Comparison of ENCODE assay signal across 28 cellular contexts in the genomic region with DNA sequence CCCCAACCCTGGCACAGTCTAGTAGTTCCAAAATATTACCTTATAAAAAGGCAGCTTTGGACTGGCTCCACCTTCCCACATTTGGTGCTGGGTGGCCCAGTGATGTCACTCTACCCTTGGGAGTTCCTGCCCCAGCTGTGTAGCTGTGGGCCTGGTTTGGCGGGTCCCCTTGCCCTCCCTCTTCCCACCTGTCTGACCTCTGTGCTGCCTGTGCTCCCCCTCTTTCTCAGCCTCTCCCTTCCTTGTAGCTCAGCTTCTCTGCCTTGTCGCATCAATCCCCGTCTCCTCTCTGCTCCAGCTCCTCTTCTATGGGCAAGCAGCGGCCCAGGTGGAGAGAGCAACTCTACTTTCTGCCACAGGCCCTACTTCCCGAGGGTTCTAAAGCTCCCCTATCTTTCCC. TPM values are rescaled to one million over a fixed set of nuclear protein-coding genes. Genes with fewer than 3 reads are reported as not detected.
DNase-seq lines count a peak whose midpoint lies in the region; ATAC-seq and TF ChIP-seq lines count a peak whose summit lies in the region.
"Had no signal": no experiment of that assay in that cellular context is flagged by ENCODE, and none has a peak within 500 bp of the region (broad histone marks: within the 10 kb centered on the region; RNA-seq: fewer than 3 reads in every experiment).

No MANE protein-coding gene starts in this region.

- H4K8ac ChIP-seq in H9 (replicated peaks; ENCODE audit: insufficient read length, low read depth, low read length): no peak overlapping the region

- H3K9ac ChIP-seq in H9 (ENCODE audit: extremely low read depth, insufficient read length, low read length): no peak overlapping the region
- H3K9ac ChIP-seq: BLaER1, GM23248 had no signal

- no peak overlapping the region for H4K5ac ChIP-seq in H9 (ENCODE audit: insufficient read length, low read depth, low read length)

- no peak overlapping the region for H2BK20ac ChIP-seq in H9 (ENCODE audit: low read depth, low read length, poor library complexity, severe bottlenecking)

- H3K9me3 Mint-ChIP-seq in H9: peaks cover 7 to 9% of the 10 kb centered on the region in 2 experiments; a peak in 3 of 5 replicates
- H3K9me3 Mint-ChIP-seq: activated naive CD8-positive, alpha-beta T cell treated with anti-CD3 and anti-CD28 coated beads, Interleukin-2, amount 10 ng/mL, durations not matched to agents 7 days and 5 days; HFFc6; stimulated activated naive CD8-positive, alpha-beta T cell treated with anti-CD3 and anti-CD28 coated beads, Interleukin-15, Interleukin-2, amounts not matched to agents 100 ng/mL and 50 ng/mL, for 24 hours had no signal

- no peaks in the 10 kb centered on the region for H3K79me1 ChIP-seq in H9 (ENCODE audit: insufficient read depth, low read depth, low read length, poor library complexity, severe bottlenecking)

- H3K56ac ChIP-seq in H9 (ENCODE audit: insufficient read length, low read depth, low read length): no peak overlapping the region

- H3K4me2 ChIP-seq in H9 (ENCODE audit: insufficient read depth, insufficient read length, low read length): no peak overlapping the region
- H3K4me2 ChIP-seq: BLaER1 had no signal

- H3K27me3 Mint-ChIP-seq in H9 (ENCODE audit: low read depth): peaks cover 2% of the 10 kb centered on the region; the same call in 1 of the 2 replicates
- H3K27me3 Mint-ChIP-seq: activated CD4-positive, alpha-beta T cell treated with anti-CD3 and anti-CD28 coated beads for 36 hours; activated naive CD8-positive, alpha-beta T cell treated with anti-CD3 and anti-CD28 coated beads, Interleukin-2, amount 10 ng/mL, durations not matched to agents 7 days and 5 days had no signal

- H3K14ac ChIP-seq in H9 (ENCODE audit: insufficient read depth, low read length): no peak overlapping the region

- no peak for TF ChIP-seq POLR2A in prostate gland (IDR thresholded peaks at IDR 0.05)

- H3T11ph ChIP-seq in H9 (ENCODE audit: low read length): no peak overlapping the region

- H3K4me3 Mint-ChIP-seq in H9: no peak overlapping the region; a peak in 1 of 5 replicates
- H3K4me3 Mint-ChIP-seq: activated CD4-positive, alpha-beta T cell treated with anti-CD3 and anti-CD28 coated beads for 36 hours; activated naive CD8-positive, alpha-beta T cell treated with anti-CD3 and anti-CD28 coated beads, Interleukin-2, amount 10 ng/mL, durations not matched to agents 7 days and 5 days; HFFc6; nephron progenitor cell; stimulated activated naive CD8-positive, alpha-beta T cell treated with anti-CD3 and anti-CD28 coated beads, Interleukin-15, Interleukin-2, amounts not matched to agents 100 ng/mL and 50 ng/mL, for 24 hours had no signal

- no peaks in the 10 kb centered on the region for H3K36me3 ChIP-seq in prostate gland
- H3K36me3 ChIP-seq: BLaER1, cardiac muscle cell, pancreas, thoracic aorta had no signal

- peaks cover 8 to 13% of the 10 kb centered on the region in 2 experiments for H3K4me1 Mint-ChIP-seq in H9
- H3K4me1 Mint-ChIP-seq: activated CD4-positive, alpha-beta T cell treated with anti-CD3 and anti-CD28 coated beads for 36 hours; nephron progenitor cell had no signal

- no peak overlapping the region for H3K4me3 ChIP-seq in prostate gland
- H3K4me3 ChIP-seq: BLaER1, cardiac muscle cell, GM23248, pancreas, thoracic aorta had no signal

- H4K91ac ChIP-seq in H9 (ENCODE audit: insufficient read length, low read depth, low read length): no peak overlapping the region

- H3K36me3 Mint-ChIP-seq in H9 (ENCODE audit: insufficient read depth in 1 of 3, low read depth in 3 of 3): peaks cover 0 to 5% (median 5%) of the 10 kb centered on the region in 3 experiments; a peak in 5 of 7 replicates
- H3K36me3 Mint-ChIP-seq: activated naive CD8-positive, alpha-beta T cell treated with anti-CD3 and anti-CD28 coated beads, Interleukin-2, amount 10 ng/mL, durations not matched to agents 7 days and 5 days had no signal

- ATAC-seq in sciatic nerve: no peak
- no peak for ATAC-seq in left colon
- no peak for ATAC-seq in GM21381 (IDR thresholded peaks at IDR 0.05; ENCODE audit: unreplicated experiment)
- ATAC-seq: activated CD4-positive, alpha-beta T cell treated with anti-CD3 and anti-CD28 coated beads for 36 hours; Panc1; pancreas had no signal

- no peak overlapping the region for H2BK12ac ChIP-seq in H9 (ENCODE audit: insufficient read length, low read depth, low read length)

- no peak overlapping the region for H3K4ac ChIP-seq in H9 (ENCODE audit: low read depth, low read length)

- DNase-seq in Ammon's horn (ENCODE audit: low spot score) (peak; percentile 1), H9 (peak; percentile 15), islet precursor cell (peak; percentile 31), sciatic nerve (ENCODE audit: low spot score) (peak; percentile 18), prostate gland (ENCODE audit: low spot score) (no peak), left colon (no peak)
- DNase-seq: activated CD4-positive, alpha-beta T cell treated with anti-CD3 and anti-CD28 coated beads for 36 hours; activated gamma-delta T cell treated with Interleukin-2 at 50 U/mL for 16 hours; activated naive CD8-positive, alpha-beta T cell treated with anti-CD3 and anti-CD28 coated beads, Interleukin-2, amount 10 ng/mL, durations not matched to agents 7 days and 5 days; GM23248; HFFc6; mammary epithelial cell; MV-4-11; NCI-H1436 treated with DMSO at 0.1 percent for 48 hours; NCI-H774; nephron progenitor cell; SHP77 had no signal

- no peak overlapping the region for H2AFZ ChIP-seq in H9 (ENCODE audit: low read length)
- H2AFZ ChIP-seq: GM23248 had no signal

- intact Hi-C loops in sciatic nerve (cut with DNase I) (no loop called here), prostate gland (cut with DNase I) (no loop called here), left colon (cut with DNase I, micrococcal nuclease) (no loop called here)

- no peaks in the 10 kb centered on the region for H3K23me2 ChIP-seq in H9 (ENCODE audit: insufficient read length, low read depth, low read length, poor library complexity, severe bottlenecking)

- WGBS in H9 (ENCODE audit: extremely low coverage, insufficient read length, low lambda C conversion rate): no CpG with 5 or more reads among the region's 5 CpGs
- 89% methylated on average over 5 of the region's 5 CpGs for WGBS in prostate gland

- H3K18ac ChIP-seq in H9 (ENCODE audit: insufficient read length, low read depth, low read length): no peak overlapping the region

- no peak overlapping the region for H2BK120ac ChIP-seq in H9 (ENCODE audit: low read depth, low read length, poor library complexity, severe bottlenecking)

- H2BK5ac ChIP-seq in H9 (ENCODE audit: insufficient read length, low read length): no peak overlapping the region

- H4K20me1 ChIP-seq in H9 (ENCODE audit: control insufficient read depth, insufficient read depth, insufficient read length): no peaks in the 10 kb centered on the region
- H4K20me1 ChIP-seq: BLaER1 had no signal

- no peaks in the 10 kb centered on the region for H3K4me1 ChIP-seq in H9 (ENCODE audit: insufficient read depth, low read length)
- H3K4me1 ChIP-seq in prostate gland (replicated peaks): no peaks in the 10 kb centered on the region
- H3K4me1 ChIP-seq: BLaER1 had no signal

- H3K27ac Mint-ChIP-seq in H9: no peak overlapping the region
- H3K27ac Mint-ChIP-seq: activated CD4-positive, alpha-beta T cell treated with anti-CD3 and anti-CD28 coated beads for 36 hours; activated naive CD8-positive, alpha-beta T cell treated with anti-CD3 and anti-CD28 coated beads, Interleukin-2, amount 10 ng/mL, durations not matched to agents 7 days and 5 days; HFFc6; nephron progenitor cell; stimulated activated naive CD8-positive, alpha-beta T cell treated with anti-CD3 and anti-CD28 coated beads, Interleukin-15, Interleukin-2, amounts not matched to agents 100 ng/mL and 50 ng/mL, for 24 hours had no signal

- no peak overlapping the region for H3K23ac ChIP-seq in H9 (ENCODE audit: insufficient read length, low read depth, low read length)

- H3K27me3 ChIP-seq in H9 (ENCODE audit: insufficient read depth, low read length): no peaks in the 10 kb centered on the region
- H3K27me3 ChIP-seq in prostate gland (replicated peaks; ENCODE audit: insufficient read depth): no peaks in the 10 kb centered on the region
- H3K27me3 ChIP-seq: BLaER1, cardiac muscle cell, pancreas had no signal

- H2AK5ac ChIP-seq in H9 (ENCODE audit: insufficient read length, low read length): no peak overlapping the region

- TF ChIP-seq CTCF in H9 (conservative IDR thresholded peaks at IDR 0.05) (no peak), prostate gland (IDR thresholded peaks at IDR 0.05) (no peak)

- H3K27ac ChIP-seq in H9 (ENCODE audit: insufficient read length, low read depth, low read length) (no peak overlapping the region), prostate gland (no peak overlapping the region)
- H3K27ac ChIP-seq: BLaER1, cardiac muscle cell, GM23248, pancreas, thoracic aorta had no signal

- H3K9me3 ChIP-seq in H9 (ENCODE audit: control insufficient read depth, low read depth, low read length): no peaks in the 10 kb centered on the region
- no peaks in the 10 kb centered on the region for H3K9me3 ChIP-seq in prostate gland
- H3K9me3 ChIP-seq: BLaER1, pancreas, thoracic aorta had no signal

- no peaks in the 10 kb centered on the region for H3K79me2 ChIP-seq in H9 (ENCODE audit: insufficient read depth, low read length)

- H2BK15ac ChIP-seq in H9 (ENCODE audit: low read depth, low read length): no peak overlapping the region

RNA-seq across cellular contexts. Expression of gene CHRDL2, which starts 54.6 kb away (rescaled TPM):
- total RNA-seq in H9 (2021) (0.33 and 0.39 TPM in 2 replicates), sciatic nerve (0.89 TPM), prostate gland (1 to 10 TPM in 1 of 2 donors, under 1 TPM in 1; 0.09 to 9.1 TPM), left colon (1 to 10 TPM in 1 of 2 donors, not detected in 1; 4.6 TPM)
- total RNA-seq: activated CD4-positive, alpha-beta T cell treated with anti-CD3 and anti-CD28 coated beads for 36 hours; activated CD8-positive, alpha-beta memory T cell treated with anti-CD3 and anti-CD28 coated beads for 36 hours; activated naive CD8-positive, alpha-beta T cell treated with anti-CD3 and anti-CD28 coated beads, Interleukin-2, amount 10 ng/mL, durations not matched to agents 7 days and 5 days; cardiac muscle cell; GM23248; HFFc6; kidney epithelial cell; LHCN-M2; mammary epithelial cell; T-helper 2 cell treated with Interferon-gamma antibody and Interleukin-4, amounts not matched to agents 100 ng/mL and 5 ng/mL, for 36 hours had no signal

Comparison
In these comparisons a context has a peak if more than half of its experiments do, and no peak if none do; other contexts are left out.
1. DNase-seq: peak in Ammon's horn (single experiment), H9 (single experiment), islet precursor cell (single experiment) and sciatic nerve (single experiment); none in prostate gland (single experiment) and left colon (0 of 2).